In genomic region chr7:158470336-158470735, GRCh38 we compare ENCODE assay signal across 13 cellular contexts.
"Had no signal": no experiment of that assay in that cellular context is flagged by ENCODE, and none has a peak within 500 bp of the region (broad histone marks: within the 10 kb centered on the region; RNA-seq: fewer than 3 reads in every experiment).

No MANE protein-coding gene starts in this region.

- H3K27me3 ChIP-seq: adrenal gland, uterus had no signal

- H3K4me1 ChIP-seq: adrenal gland, stomach, uterus had no signal

- H3K27ac ChIP-seq: adrenal gland, coronary artery, stomach, uterus had no signal

- H3K9me3 ChIP-seq: adrenal gland, stomach, uterus had no signal

- H3K36me3 ChIP-seq: adrenal gland, stomach, uterus had no signal

- H3K27ac Mint-ChIP-seq: activated naive CD4-positive, alpha-beta T cell treated with anti-CD3 and anti-CD28 coated beads, Interleukin-2, amount 10 ng/mL, durations not matched to agents 7 days and 5 days had no signal

- H3K9me3 Mint-ChIP-seq: activated naive CD4-positive, alpha-beta T cell treated with anti-CD3 and anti-CD28 coated beads, Interleukin-2, amount 10 ng/mL, durations not matched to agents 7 days and 5 days had no signal

- DNase-seq: activated CD4-positive, alpha-beta T cell treated with anti-CD3 and anti-CD28 coated beads for 48 hours; activated naive CD4-positive, alpha-beta T cell treated with anti-CD3 and anti-CD28 coated beads, Interleukin-2, amount 10 ng/mL, durations not matched to agents 7 days and 5 days; adrenal gland; central memory CD4-positive, alpha-beta T cell; effector CD4-positive, alpha-beta T cell; foreskin melanocyte; kidney; left ventricle myocardium superior; mesenchymal stem cell; stomach; T1000; uterus had no signal

- H3K4me3 ChIP-seq: adrenal gland, coronary artery, stomach, uterus had no signal

- FAIRE-seq: kidney had no signal

- H3K36me3 Mint-ChIP-seq: activated naive CD4-positive, alpha-beta T cell treated with anti-CD3 and anti-CD28 coated beads, Interleukin-2, amount 10 ng/mL, durations not matched to agents 7 days and 5 days had no signal

- H3K4me3 Mint-ChIP-seq: activated naive CD4-positive, alpha-beta T cell treated with anti-CD3 and anti-CD28 coated beads, Interleukin-2, amount 10 ng/mL, durations not matched to agents 7 days and 5 days had no signal

- H3K27me3 Mint-ChIP-seq: activated naive CD4-positive, alpha-beta T cell treated with anti-CD3 and anti-CD28 coated beads, Interleukin-2, amount 10 ng/mL, durations not matched to agents 7 days and 5 days had no signal

- ATAC-seq: left ventricle myocardium superior had no signal
